ENCODE assay signal across 16 cellular contexts in the genomic region with DNA sequence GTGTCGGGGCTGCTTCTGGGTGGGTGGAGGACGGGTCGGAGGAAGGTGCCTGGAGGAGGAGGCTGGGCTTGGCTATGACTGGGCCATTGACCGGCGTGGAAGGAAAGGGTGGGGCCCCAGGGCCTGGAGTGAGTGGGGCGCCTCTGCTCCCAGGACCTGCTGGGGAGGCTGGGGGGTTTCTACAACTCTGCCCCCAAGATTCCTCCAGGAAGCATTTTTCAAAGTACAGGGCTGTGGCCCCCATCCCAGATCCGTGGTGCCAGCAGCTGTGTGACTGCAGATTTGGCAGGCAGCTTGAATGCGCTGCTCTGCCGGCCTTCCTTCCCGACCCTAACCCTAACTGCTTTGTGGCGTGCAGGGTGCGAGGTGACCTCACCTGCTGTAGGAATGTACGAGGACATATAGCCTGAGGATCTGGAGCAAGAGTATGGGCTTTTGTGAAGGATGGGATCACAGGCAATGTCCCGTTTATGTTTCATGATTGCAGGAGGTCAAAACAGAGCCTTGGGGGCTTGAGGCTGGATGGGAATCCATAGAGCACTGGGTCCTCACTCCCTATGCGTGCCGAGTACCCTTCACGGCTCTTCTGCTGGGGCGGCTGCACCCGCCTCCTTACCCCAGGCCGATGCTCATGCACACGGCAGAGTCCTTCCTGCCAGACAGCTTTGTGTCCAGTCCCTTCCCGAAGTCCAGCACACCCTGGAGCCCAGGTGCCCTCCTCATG. TPM values are rescaled to one million over a fixed set of nuclear protein-coding genes. Genes with fewer than 3 reads are reported as not detected.
A peak's percentile ranks its signal among the peaks of the same experiment; 100 is the strongest.
DNase-seq lines count a peak whose midpoint lies in the region; ATAC-seq and TF ChIP-seq lines count a peak whose summit lies in the region.
"Had no signal": no experiment of that assay in that cellular context is flagged by ENCODE, and none has a peak within 500 bp of the region (broad histone marks: within the 10 kb centered on the region; RNA-seq: fewer than 3 reads in every experiment).

No MANE protein-coding gene starts in this region.

- peak overlapping the region in 9 of 11 experiments; percentile 79 to 94 (median 85); a peak in 15 of 22 replicates for H3K4me2 ChIP-seq in BLaER1 treated with 17β-estradiol and CSF1 and Interleukin-3, amounts not matched to agents 10 nM and 100 nM

- H3K36me3 ChIP-seq in BLaER1 treated with 17β-estradiol and CSF1 and Interleukin-3, amounts not matched to agents 10 nM and 100 nM: peaks cover 84 to 99% (median 96%) of the 10 kb centered on the region in 11 experiments
- no peaks in the 10 kb centered on the region for H3K36me3 ChIP-seq in Panc1 (ENCODE audit: control insufficient read depth, insufficient read depth, low read length)

- H3K9ac ChIP-seq in BLaER1 treated with 17β-estradiol and CSF1 and Interleukin-3, amounts not matched to agents 10 nM and 100 nM: peak overlapping the region in 3 of 11 experiments; percentile 11 to 68 (median 31); a peak in 1 of 22 replicates

- H3K4me3 ChIP-seq in BLaER1 treated with 17β-estradiol and CSF1 and Interleukin-3, amounts not matched to agents 10 nM and 100 nM: no peak overlapping the region
- H3K4me3 ChIP-seq in Panc1 (ENCODE audit: low read depth in 2 of 2, low read length in 2 of 2): no peak overlapping the region

- H3K9me3 ChIP-seq in BLaER1 treated with 17β-estradiol and CSF1 and Interleukin-3, amounts not matched to agents 10 nM and 100 nM (replicated peaks in 1 of 11): peaks cover 29 to 75% (median 46%) of the 10 kb centered on the region in 11 experiments
- H3K9me3 ChIP-seq in Panc1 (ENCODE audit: control insufficient read depth, insufficient read depth, low read depth, low read length): no peaks in the 10 kb centered on the region

- CTCF ChIA-PET in Panc1 (lab: Charles Lee): no interaction called here

- H3K27me3 ChIP-seq in BLaER1 treated with 17β-estradiol and CSF1 and Interleukin-3, amounts not matched to agents 10 nM and 100 nM: no peaks in the 10 kb centered on the region
- no peaks in the 10 kb centered on the region for H3K27me3 ChIP-seq in Panc1 (ENCODE audit: control insufficient read depth, insufficient read depth, low read length)

- in situ Hi-C loops in Panc1 (cut with HindIII; ENCODE audit: low pct_unique_long_range_greater_than_20kb, low sequenced_read_pairs): no loop called here

- H3K4me1 ChIP-seq in BLaER1 treated with 17β-estradiol and CSF1 and Interleukin-3, amounts not matched to agents 10 nM and 100 nM: peaks cover 44 to 53% (median 51%) of the 10 kb centered on the region in 10 experiments
- H3K4me1 ChIP-seq in Panc1 (ENCODE audit: control insufficient read depth, insufficient read depth, low read length): no peaks in the 10 kb centered on the region

- BruUV-seq in Panc1 (replicated peaks; lab: Mats Ljungman, UMichigan): no TSS peak

- ATAC-seq in Panc1 (peak; percentile 49; the same call in 1 of the 2 replicates), sciatic nerve (no peak)
- ATAC-seq: PC-3, Right ventricle myocardium inferior had no signal

- H3K27ac ChIP-seq in BLaER1 treated with 17β-estradiol and CSF1 and Interleukin-3, amounts not matched to agents 10 nM and 100 nM: peak overlapping the region in 7 of 11 experiments; percentile 6 to 90 (median 86); a peak in 6 of 22 replicates
- no peak overlapping the region for H3K27ac ChIP-seq in Panc1 (ENCODE audit: low read length)

- peaks cover 0 to 58% (median 39%) of the 10 kb centered on the region in 11 experiments; a peak in 15 of 22 replicates for H4K20me1 ChIP-seq in BLaER1 treated with 17β-estradiol and CSF1 and Interleukin-3, amounts not matched to agents 10 nM and 100 nM

- TF ChIP-seq CTCF in Panc1 (IDR thresholded peaks at IDR 0.05): no peak

- intact Hi-C loops in Panc1 (cut with micrococcal nuclease; ENCODE audit: unreplicated experiment) (no loop called here), sciatic nerve (cut with DNase I) (no loop called here)

- POLR2A ChIA-PET in Panc1 (lab: Charles Lee): no interaction called here

- DNase-seq in Panc1 (ENCODE audit: low read depth, low spot score) (no peak), iPS-NIHi7 (ENCODE audit: extremely low spot score) (peak; percentile 9), sciatic nerve (ENCODE audit: low spot score) (peak; percentile 33), T1000 (lab: John Stamatoyannopoulos, UW) (no peak), NOMO-1 (lab: John Stamatoyannopoulos, UW; ENCODE audit: unreplicated experiment in 2 of 2) (no peak)
- DNase-seq in activated CD4-positive, alpha-beta T cell treated with anti-CD3 and anti-CD28 coated beads for 4 hours: no peak
- DNase-seq: ACHN; CD4-positive, alpha-beta memory T cell; HCEC 1CT; NCI-H146; NCI-H226; NCI-H526 treated with DMSO at 0.1 percent for 48 hours; NK-92 treated with Interleukin-12 subunit alpha and Interleukin-12 subunit beta, amount 100 ng/mL, for 24 hours; PC-3 had no signal

RNA-seq across cellular contexts. Expression of gene TRPM2, which starts 24.7 kb away (rescaled TPM):
- total RNA-seq in Panc1 (2021; ENCODE audit: unreplicated experiment) (0.26 TPM), sciatic nerve (9.9 TPM)
- polyA plus RNA-seq in Panc1 (2012; ENCODE audit: insufficient read length): 0.21 TPM

RNA-seq across cellular contexts. Expression of gene CFAP410, which starts 38.9 kb away (rescaled TPM):
- total RNA-seq in Panc1 (2021; ENCODE audit: unreplicated experiment) (11.8 TPM), sciatic nerve (26.7 TPM)
- polyA plus RNA-seq in Panc1 (2012; ENCODE audit: insufficient read length): 21.0 TPM

Comparison
In these comparisons a context has a peak if more than half of its experiments do, and no peak if none do; other contexts are left out.
1. DNase-seq: peak in iPS-NIHi7 (single experiment) and sciatic nerve (single experiment); none in Panc1 (single experiment), T1000 (single experiment), activated CD4-positive, alpha-beta T cell treated with anti-CD3 and anti-CD28 coated beads for 4 hours (0 of 2) and NOMO-1 (0 of 2).